Comparison of ENCODE assay signal across 8 cellular contexts in the genomic region with DNA sequence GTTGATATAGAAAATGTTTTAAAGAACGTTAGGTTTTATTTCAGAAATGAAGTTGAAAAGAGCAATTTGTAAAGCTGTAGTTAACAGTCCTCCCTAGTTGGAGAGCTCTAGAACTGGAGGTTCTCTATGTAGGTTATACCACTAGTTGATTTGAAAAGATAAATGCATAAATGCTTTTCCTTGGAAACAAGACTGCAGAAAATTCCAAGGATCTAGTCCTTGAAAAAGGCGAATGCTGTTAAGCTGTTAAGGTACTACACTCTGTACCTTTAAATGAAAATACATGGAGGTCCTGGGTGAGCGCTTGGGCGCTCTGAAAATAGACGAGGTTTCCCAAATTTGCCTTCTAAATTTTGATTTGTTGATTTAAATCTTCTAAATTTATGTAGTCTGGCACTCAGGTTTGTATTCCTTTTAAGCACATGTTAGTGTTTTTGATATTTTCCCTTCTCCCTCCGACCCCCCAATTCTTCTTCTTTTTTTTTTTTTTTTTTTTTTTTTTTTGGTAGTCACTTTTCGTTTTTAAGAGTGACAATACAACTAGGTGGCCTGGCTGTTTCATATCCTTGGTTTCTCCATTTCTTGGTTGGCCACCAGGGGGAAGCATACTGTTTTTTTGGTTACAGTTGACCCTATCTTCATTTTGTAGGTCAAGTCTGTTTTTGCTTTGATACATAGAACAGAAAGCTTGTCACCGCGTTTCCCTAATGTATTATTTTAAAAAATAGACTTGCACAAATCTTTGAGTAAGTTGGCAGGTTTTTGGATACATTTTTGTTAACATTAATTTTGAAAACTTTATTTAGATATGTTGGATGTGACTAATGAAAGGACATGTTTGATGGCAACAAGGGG. TPM values are rescaled to one million over a fixed set of nuclear protein-coding genes. Genes with fewer than 3 reads are reported as not detected.
DNase-seq lines count a peak whose midpoint lies in the region; ATAC-seq and TF ChIP-seq lines count a peak whose summit lies in the region.

No MANE protein-coding gene starts in this region.

- H3K36me3 ChIP-seq in ACC112 (ENCODE audit: insufficient read depth, low read length) (peaks cover 26% of the 10 kb centered on the region), neuron (ENCODE audit: insufficient read depth, low read length) (peaks cover 17% of the 10 kb centered on the region), tibial nerve (peaks cover 0 to 4% (median 0%) of the 10 kb centered on the region in 3 donors)

- no peak for TF ChIP-seq POLR2A in tibial nerve (IDR thresholded peaks at IDR 0.05)

- WGBS in tibial nerve, 2 donors, result 17 to 21% methylated on average over 9 of the region's 9 CpGs

- H3K9me3 Mint-ChIP-seq in activated T-helper 2 cell treated with anti-CD3 and anti-CD28 coated beads, Interferon-gamma antibody, Interleukin-2, Interleukin-4, amounts not matched to agents 10 μg/mL and 5 μg/mL and 100 μg/mL, durations not matched to agents 14 hours and 24 hours and 36 hours, result no peaks in the 10 kb centered on the region

- peaks cover 4% of the 10 kb centered on the region for H3K9me3 ChIP-seq in neuron (ENCODE audit: low read length)
- H3K9me3 ChIP-seq in tibial nerve, result peaks cover 0 to 4% (median 0%) of the 10 kb centered on the region in 4 donors

- H3K4me1 ChIP-seq in ACC112 (ENCODE audit: control insufficient read depth, insufficient read depth, low read length, unreplicated experiment) (peaks cover 8% of the 10 kb centered on the region), neuron (ENCODE audit: insufficient read depth, low read length) (peaks cover 12% of the 10 kb centered on the region), tibial nerve (peaks cover 0 to 27% (median 12%) of the 10 kb centered on the region in 4 donors)

- DNase-seq in Kasumi-1 (lab: John Stamatoyannopoulos, UW) (peak; percentile 81 to 85), RPMI7951 (ENCODE audit: low read depth) (peak; percentile 69), fibroblast of villous mesenchyme (ENCODE audit: low read depth) (peak; percentile 77), tibial nerve (ENCODE audit: low spot score in 2 of 2) (peak; percentile 22 to 77)
- DNase-seq in activated T-helper 2 cell treated with anti-CD3 and anti-CD28 coated beads, Interferon-gamma antibody, Interleukin-2, Interleukin-4, amounts not matched to agents 10 μg/mL and 5 μg/mL and 100 μg/mL, durations not matched to agents 14 hours and 24 hours and 36 hours (ENCODE audit: low spot score), result peak; percentile 52

- H3K27me3 ChIP-seq in ACC112 (ENCODE audit: insufficient read depth, low read length) (no peaks in the 10 kb centered on the region), neuron (ENCODE audit: insufficient read depth, low read length) (no peaks in the 10 kb centered on the region), tibial nerve (no peaks in the 10 kb centered on the region)

- TF ChIP-seq EP300 in tibial nerve (IDR thresholded peaks at IDR 0.05), result no peak

- H3K27ac ChIP-seq in ACC112 (ENCODE audit: low read depth, low read length) (peak overlapping the region; percentile 61), tibial nerve (peak overlapping the region in 1 of 4 donors; percentile 84)

- H2AFZ ChIP-seq in ACC112 (ENCODE audit: low read length, unreplicated experiment) (peak overlapping the region; percentile 100), neuron (ENCODE audit: low read depth, low read length) (peak overlapping the region; percentile 97)

- intact Hi-C loops in activated T-helper 2 cell treated with anti-CD3 and anti-CD28 coated beads, Interferon-gamma antibody, Interleukin-2, Interleukin-4, amounts not matched to agents 10 μg/mL and 5 μg/mL and 100 μg/mL, durations not matched to agents 14 hours and 24 hours and 36 hours (cut with micrococcal nuclease), result loop anchor here (1.0 to 10.0 kb wide), 4 partner anchors 15 to 609 kb away; no protein-coding TSS in a partner anchor

- H3K36me3 Mint-ChIP-seq in activated T-helper 2 cell treated with anti-CD3 and anti-CD28 coated beads, Interferon-gamma antibody, Interleukin-2, Interleukin-4, amounts not matched to agents 10 μg/mL and 5 μg/mL and 100 μg/mL, durations not matched to agents 14 hours and 24 hours and 36 hours (ENCODE audit: low read depth), result peaks cover 33% of the 10 kb centered on the region

- peak; percentile 47 for ATAC-seq in GM18502 (IDR thresholded peaks at IDR 0.05; ENCODE audit: poor library complexity, unreplicated experiment)

- H3K4me1 Mint-ChIP-seq in activated T-helper 2 cell treated with anti-CD3 and anti-CD28 coated beads, Interferon-gamma antibody, Interleukin-2, Interleukin-4, amounts not matched to agents 10 μg/mL and 5 μg/mL and 100 μg/mL, durations not matched to agents 14 hours and 24 hours and 36 hours (ENCODE audit: low read depth), result peaks cover 31% of the 10 kb centered on the region

- H3K4me3 ChIP-seq in ACC112 (ENCODE audit: low read depth, low read length), result peak overlapping the region; percentile 88
- peak overlapping the region; percentile 72 for H3K4me3 ChIP-seq in fibroblast of villous mesenchyme (ENCODE audit: low read depth, low read length)
- H3K4me3 ChIP-seq in neuron (ENCODE audit: low read length), result peak overlapping the region; percentile 88
- peak overlapping the region; percentile 45 to 79 (median 60) for H3K4me3 ChIP-seq in tibial nerve

- peak overlapping the region; percentile 82 for H3K4me3 Mint-ChIP-seq in activated T-helper 2 cell treated with anti-CD3 and anti-CD28 coated beads, Interferon-gamma antibody, Interleukin-2, Interleukin-4, amounts not matched to agents 10 μg/mL and 5 μg/mL and 100 μg/mL, durations not matched to agents 14 hours and 24 hours and 36 hours (ENCODE audit: low read depth)

- peak; percentile 76 for TF ChIP-seq CTCF in fibroblast of villous mesenchyme (IDR thresholded peaks at IDR 0.05; ENCODE audit: insufficient read depth, low read depth, low read length)
- peak in 4 of 5 experiments; percentile 33 to 66 (median 52) for TF ChIP-seq CTCF in tibial nerve (IDR thresholded peaks at IDR 0.05)

- H3K27me3 Mint-ChIP-seq in activated T-helper 2 cell treated with anti-CD3 and anti-CD28 coated beads, Interferon-gamma antibody, Interleukin-2, Interleukin-4, amounts not matched to agents 10 μg/mL and 5 μg/mL and 100 μg/mL, durations not matched to agents 14 hours and 24 hours and 36 hours (ENCODE audit: low read depth), result peaks cover 4% of the 10 kb centered on the region

- peaks cover 8% of the 10 kb centered on the region for H3K79me2 ChIP-seq in ACC112 (ENCODE audit: control insufficient read depth, insufficient read depth, low read length, unreplicated experiment)

- peak overlapping the region; percentile 58 for H3K27ac Mint-ChIP-seq in activated T-helper 2 cell treated with anti-CD3 and anti-CD28 coated beads, Interferon-gamma antibody, Interleukin-2, Interleukin-4, amounts not matched to agents 10 μg/mL and 5 μg/mL and 100 μg/mL, durations not matched to agents 14 hours and 24 hours and 36 hours

RNA-seq across cellular contexts. Expression of gene NCR3LG1, which starts 2.7 kb away (rescaled TPM):
- total RNA-seq in RPMI7951 (2014; rRNA removed; shearing (Covaris generic)), result 1.1 TPM in 2 replicates
- total RNA-seq in activated T-helper 2 cell treated with anti-CD3 and anti-CD28 coated beads, Interferon-gamma antibody, Interleukin-2, Interleukin-4, amounts not matched to agents 10 μg/mL and 5 μg/mL and 100 μg/mL, durations not matched to agents 14 hours and 24 hours and 36 hours, result 10.0 and 11.4 TPM in 2 replicates
- total RNA-seq in fibroblast of villous mesenchyme (14.7 and 16.8 TPM in 2 replicates), tibial nerve (1 to 10 TPM; 1.0 to 2.2 (median 2.0) TPM)

RNA-seq across cellular contexts. Expression of gene KCNJ11, which starts 34.2 kb away (rescaled TPM):
- total RNA-seq in RPMI7951 (2014; rRNA removed; shearing (Covaris generic)), result not detected in 2 replicates
- 0.83 and 0.91 TPM in 2 replicates for total RNA-seq in activated T-helper 2 cell treated with anti-CD3 and anti-CD28 coated beads, Interferon-gamma antibody, Interleukin-2, Interleukin-4, amounts not matched to agents 10 μg/mL and 5 μg/mL and 100 μg/mL, durations not matched to agents 14 hours and 24 hours and 36 hours
- total RNA-seq in fibroblast of villous mesenchyme (not detected in 2 replicates), tibial nerve (10 to 100 TPM in 1 of 4 donors, 1 to 10 TPM in 2, under 1 TPM in 1; 0.59 to 19.7 (median 3.5) TPM)
